Comparison of ENCODE assay signal across 28 cellular contexts in the genomic region with DNA sequence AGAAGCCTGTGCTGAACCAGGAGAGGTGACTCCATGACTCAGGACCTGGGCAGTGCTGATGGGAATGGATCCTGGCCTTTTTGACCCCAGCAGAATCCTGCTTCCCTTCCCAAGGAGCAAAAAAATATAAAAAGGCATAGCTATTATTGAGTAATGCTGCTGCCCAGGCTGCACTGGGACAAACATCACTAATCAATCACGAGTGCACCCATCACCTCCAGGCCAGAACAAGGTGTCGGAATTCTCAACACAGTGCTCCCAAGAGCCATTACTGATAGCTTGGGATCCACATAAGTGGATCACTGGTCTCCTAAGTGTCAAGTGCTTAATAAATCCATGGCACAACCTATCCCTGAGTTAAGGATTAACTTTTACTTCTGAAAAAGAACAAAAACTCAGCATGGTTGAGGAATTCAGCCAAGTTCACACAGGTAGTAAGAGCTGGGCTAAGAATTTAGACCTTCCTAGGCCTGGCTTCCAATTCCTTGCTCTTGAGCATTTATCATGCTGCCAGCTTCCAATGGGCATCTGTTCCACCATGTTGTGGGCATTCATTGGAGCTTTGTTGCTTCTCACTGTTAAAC.
"Had no signal": no experiment of that assay in that cellular context is flagged by ENCODE, and none has a peak within 500 bp of the region (broad histone marks: within the 10 kb centered on the region; RNA-seq: fewer than 3 reads in every experiment).

No MANE protein-coding gene starts in this region.

- H3K9me3 Mint-ChIP-seq: activated naive CD4-positive, alpha-beta T cell treated with anti-CD3 and anti-CD28 coated beads, Interleukin-2, amount 50 U/mL, for 24 hours; activated T-helper 2 cell treated with anti-CD3 and anti-CD28 coated beads, Interferon-gamma antibody, Interleukin-2, Interleukin-4, amounts not matched to agents 10 μg/mL and 5 μg/mL and 100 μg/mL, durations not matched to agents 14 hours and 24 hours and 36 hours; effector memory CD8-positive, alpha-beta T cell; immature natural killer cell; mesothelial cell of epicardium; naive thymus-derived CD4-positive, alpha-beta T cell; neural crest cell had no signal

- H3K4me3 Mint-ChIP-seq: activated CD4-positive, alpha-beta T cell treated with anti-CD3 and anti-CD28 coated beads for 36 hours; activated CD8-positive, alpha-beta memory T cell treated with anti-CD3 and anti-CD28 coated beads, Interleukin-2, amount 10 ng/mL, durations not matched to agents 7 days and 5 days; activated CD8-positive, alpha-beta T cell treated with anti-CD3 and anti-CD28 coated beads, Interleukin-2, amount 10 ng/mL, durations not matched to agents 7 days and 5 days; activated naive CD4-positive, alpha-beta T cell treated with anti-CD3 and anti-CD28 coated beads, Interleukin-2, amount 50 U/mL, for 24 hours; effector memory CD8-positive, alpha-beta T cell; immature natural killer cell; mesothelial cell of epicardium; naive thymus-derived CD4-positive, alpha-beta T cell; neural crest cell had no signal

- ATAC-seq: activated CD4-positive, alpha-beta T cell treated with anti-CD3 and anti-CD28 coated beads for 36 hours; activated CD8-positive, alpha-beta memory T cell treated with anti-CD3 and anti-CD28 coated beads, Interleukin-2, amount 10 ng/mL, durations not matched to agents 7 days and 5 days; activated CD8-positive, alpha-beta T cell treated with anti-CD3 and anti-CD28 coated beads, Interleukin-2, amount 10 ng/mL, durations not matched to agents 7 days and 5 days; effector memory CD8-positive, alpha-beta T cell; gastrocnemius medialis; left ventricle myocardium superior; naive thymus-derived CD4-positive, alpha-beta T cell; sciatic nerve; stimulated activated naive CD8-positive, alpha-beta T cell treated with anti-CD3 and anti-CD28 coated beads, Interleukin-15, Interleukin-2, amounts not matched to agents 100 U/mL and 50 U/mL, for 24 hours had no signal

- H3K27me3 Mint-ChIP-seq: activated CD4-positive, alpha-beta T cell treated with anti-CD3 and anti-CD28 coated beads for 36 hours; activated naive CD4-positive, alpha-beta T cell treated with anti-CD3 and anti-CD28 coated beads, Interleukin-2, amount 50 U/mL, for 24 hours; naive thymus-derived CD4-positive, alpha-beta T cell had no signal

- H3K9me3 ChIP-seq: gastrocnemius medialis, thoracic aorta, vagina had no signal

- H3K27me3 ChIP-seq: brain microvascular endothelial cell, gastrocnemius medialis, vagina had no signal

- DNase-seq: activated CD4-positive, alpha-beta T cell treated with anti-CD3 and anti-CD28 coated beads for 36 hours; activated CD4-positive, CD25-positive, alpha-beta regulatory T cell; activated CD8-positive, alpha-beta memory T cell treated with anti-CD3 and anti-CD28 coated beads, Interleukin-2, amount 10 ng/mL, durations not matched to agents 7 days and 5 days; activated CD8-positive, alpha-beta T cell treated with anti-CD3 and anti-CD28 coated beads, Interleukin-2, amount 10 ng/mL, durations not matched to agents 7 days and 5 days; activated T-cell treated with anti-CD3 and anti-CD28 coated beads, Interleukin-2, amount 50 U/mL, for 48 hours; aorta; brain microvascular endothelial cell; caudate nucleus; cortex of kidney; effector memory CD8-positive, alpha-beta T cell; erythroblast; gastrocnemius medialis; hippocampal formation; immature natural killer cell; left ventricle myocardium superior; naive thymus-derived CD4-positive, alpha-beta T cell; stimulated activated CD4-positive, alpha-beta T cell treated with anti-CD3 and anti-CD28 coated beads, Interleukin-12 subunit alpha, Interleukin-12 subunit beta, amount 100 ng/mL, for 4 hours; stimulated activated CD4-positive, alpha-beta T cell treated with anti-CD3 and anti-CD28 coated beads, Interleukin-4, amount 100 ng/mL, for 1 hour; stimulated activated naive CD8-positive, alpha-beta T cell treated with anti-CD3 and anti-CD28 coated beads, Interleukin-15, Interleukin-2, amounts not matched to agents 100 U/mL and 50 U/mL, for 24 hours; trophoblast cell had no signal

- H3K27ac ChIP-seq: brain microvascular endothelial cell, gastrocnemius medialis, skin epidermis, thoracic aorta, vagina had no signal

- H3K36me3 Mint-ChIP-seq: activated CD8-positive, alpha-beta memory T cell treated with anti-CD3 and anti-CD28 coated beads, Interleukin-2, amount 10 ng/mL, durations not matched to agents 7 days and 5 days; activated naive CD4-positive, alpha-beta T cell treated with anti-CD3 and anti-CD28 coated beads, Interleukin-2, amount 50 U/mL, for 24 hours; mesothelial cell of epicardium; naive thymus-derived CD4-positive, alpha-beta T cell had no signal

- H3K27ac Mint-ChIP-seq: activated CD4-positive, alpha-beta T cell treated with anti-CD3 and anti-CD28 coated beads for 36 hours; activated CD8-positive, alpha-beta memory T cell treated with anti-CD3 and anti-CD28 coated beads, Interleukin-2, amount 10 ng/mL, durations not matched to agents 7 days and 5 days; activated naive CD4-positive, alpha-beta T cell treated with anti-CD3 and anti-CD28 coated beads, Interleukin-2, amount 50 U/mL, for 24 hours; activated T-helper 2 cell treated with anti-CD3 and anti-CD28 coated beads, Interferon-gamma antibody, Interleukin-2, Interleukin-4, amounts not matched to agents 10 μg/mL and 5 μg/mL and 100 μg/mL, durations not matched to agents 14 hours and 24 hours and 36 hours; effector memory CD8-positive, alpha-beta T cell; immature natural killer cell had no signal

- H3K4me3 ChIP-seq: gastrocnemius medialis, skin epidermis, thoracic aorta, vagina had no signal

- H3K36me3 ChIP-seq: brain microvascular endothelial cell, gastrocnemius medialis, thoracic aorta, vagina had no signal
